13 cellular contexts compared by ENCODE assay signal in genomic region chr12:7542813-7543212, GRCh38. TPM values are rescaled to one million over a fixed set of nuclear protein-coding genes. Genes with fewer than 3 reads are reported as not detected.
DNase-seq lines count a peak whose midpoint lies in the region; ATAC-seq, FAIRE-seq and TF ChIP-seq lines count a peak whose summit lies in the region.
"Had no signal": no experiment of that assay in that cellular context is flagged by ENCODE, and none has a peak within 500 bp of the region (broad histone marks: within the 10 kb centered on the region; RNA-seq: fewer than 3 reads in every experiment).

No MANE protein-coding gene starts in this region.

- TF ChIP-seq CTCF in AG09319 (IDR thresholded peaks at IDR 0.05; ENCODE audit: low read depth, low read length): no peak
- TF ChIP-seq CTCF in NB4 (IDR thresholded peaks at IDR 0.05; ENCODE audit: low read depth, low read length): no peak
- no peak for TF ChIP-seq CTCF in fibroblast of the aortic adventitia (IDR thresholded peaks at IDR 0.05; ENCODE audit: insufficient read depth, low read length)

- H3K4me3 ChIP-seq in NB4 (ENCODE audit: low read depth, low read length): no peak overlapping the region
- no peak overlapping the region for H3K4me3 ChIP-seq in fibroblast of the aortic adventitia (ENCODE audit: low read depth, low read length)
- H3K4me3 ChIP-seq in naive thymus-derived CD4-positive, alpha-beta T cell (ENCODE audit: low read length): no peak overlapping the region
- no peak overlapping the region for H3K4me3 ChIP-seq in SJCRH30
- H3K4me3 ChIP-seq: BLaER1 had no signal

- H3K4me3 Mint-ChIP-seq in naive thymus-derived CD4-positive, alpha-beta T cell: no peak overlapping the region
- H3K4me3 Mint-ChIP-seq: stimulated activated naive CD8-positive, alpha-beta T cell treated with anti-CD3 and anti-CD28 coated beads, Interleukin-15, Interleukin-2, amounts not matched to agents 100 ng/mL and 50 ng/mL, for 24 hours had no signal

- peaks cover 0 to 13% (median 0%) of the 10 kb centered on the region in 5 donors for H3K36me3 Mint-ChIP-seq in naive thymus-derived CD4-positive, alpha-beta T cell

- no peak overlapping the region for H3K27ac Mint-ChIP-seq in naive thymus-derived CD4-positive, alpha-beta T cell
- H3K27ac Mint-ChIP-seq: stimulated activated naive CD8-positive, alpha-beta T cell treated with anti-CD3 and anti-CD28 coated beads, Interleukin-15, Interleukin-2, amounts not matched to agents 100 ng/mL and 50 ng/mL, for 24 hours had no signal

- FAIRE-seq in GM12892 (lab: Jason Lieb, UNC): no peak
- FAIRE-seq: endometrium had no signal

- CTCF ChIA-PET in naive thymus-derived CD4-positive, alpha-beta T cell (lab: Charles Lee): no interaction called here

- peaks cover 0 to 28% (median 9%) of the 10 kb centered on the region in 11 donors for H3K9me3 Mint-ChIP-seq in naive thymus-derived CD4-positive, alpha-beta T cell

- POLR2A ChIA-PET in naive thymus-derived CD4-positive, alpha-beta T cell (lab: Charles Lee): no interaction called here

- ATAC-seq in naive thymus-derived CD4-positive, alpha-beta T cell: peak; percentile 64
- ATAC-seq in HG02884 (IDR thresholded peaks at IDR 0.05; ENCODE audit: unreplicated experiment): no peak

- H3K27me3 Mint-ChIP-seq in naive thymus-derived CD4-positive, alpha-beta T cell: peaks cover 3 to 49% (median 45%) of the 10 kb centered on the region in 5 donors

- no peaks in the 10 kb centered on the region for H3K36me3 ChIP-seq in naive thymus-derived CD4-positive, alpha-beta T cell (ENCODE audit: control insufficient read depth in 2 of 3, insufficient read depth in 3 of 3, low read length in 3 of 3)
- H3K36me3 ChIP-seq in SJCRH30: no peaks in the 10 kb centered on the region
- H3K36me3 ChIP-seq: BLaER1 had no signal

- TF ChIP-seq POLR2A in NB4 (IDR thresholded peaks at IDR 0.05; ENCODE audit: extremely low read depth, insufficient read length): no peak
- no peak for TF ChIP-seq POLR2A in GM12892 (IDR thresholded peaks at IDR 0.05; ENCODE audit: low read depth, low read length)

- peaks cover 0 to 6% (median 0%) of the 10 kb centered on the region in 7 donors for H3K4me1 Mint-ChIP-seq in naive thymus-derived CD4-positive, alpha-beta T cell

- no peaks in the 10 kb centered on the region for H3K4me1 ChIP-seq in naive thymus-derived CD4-positive, alpha-beta T cell (ENCODE audit: control insufficient read depth in 2 of 2, insufficient read depth in 2 of 2, low read length in 2 of 2)
- no peaks in the 10 kb centered on the region for H3K4me1 ChIP-seq in SJCRH30
- H3K4me1 ChIP-seq: BLaER1 had no signal

- intact Hi-C loops in naive thymus-derived CD4-positive, alpha-beta T cell (cut with micrococcal nuclease): no loop called here

- H3K9me3 ChIP-seq in naive thymus-derived CD4-positive, alpha-beta T cell (ENCODE audit: control insufficient read depth in 2 of 3, low read length in 3 of 3): no peaks in the 10 kb centered on the region
- H3K9me3 ChIP-seq in SJCRH30 (replicated peaks): no peaks in the 10 kb centered on the region
- H3K9me3 ChIP-seq: BLaER1 had no signal

- no peak overlapping the region for H3K27ac ChIP-seq in naive thymus-derived CD4-positive, alpha-beta T cell (ENCODE audit: low read depth, low read length)
- H3K27ac ChIP-seq in SJCRH30: no peak overlapping the region
- H3K27ac ChIP-seq: BLaER1 had no signal

- DNase-seq in AG09319 (ENCODE audit: extremely low read depth, low read depth) (peak; percentile 10), NB4 (ENCODE audit: low read depth) (peak; percentile 6), fibroblast of the aortic adventitia (ENCODE audit: low read depth) (peak; percentile 64), DMS 273 treated with DMSO at 0.1 percent for 48 hours (lab: John Stamatoyannopoulos, UW) (no peak), SJCRH30 (no peak), GM12892 (ENCODE audit: insufficient read length) (no peak)
- DNase-seq in naive thymus-derived CD4-positive, alpha-beta T cell: no peak
- DNase-seq: NCI-H1694, OCI-M1 had no signal

- no peaks in the 10 kb centered on the region for H3K27me3 ChIP-seq in naive thymus-derived CD4-positive, alpha-beta T cell (ENCODE audit: control insufficient read depth in 2 of 2, insufficient read depth in 2 of 2, low read length in 2 of 2)
- H3K27me3 ChIP-seq in SJCRH30: no peaks in the 10 kb centered on the region
- H3K27me3 ChIP-seq: BLaER1 had no signal

RNA-seq across cellular contexts. Expression of gene CD163, which starts 39.2 kb away (rescaled TPM):
- total RNA-seq in fibroblast of the aortic adventitia (ENCODE audit: low replicate concordance): not detected in 2 replicates
- 10 to 100 TPM in 3 of 5 experiments, 1 to 10 TPM in 1, not detected in 1; 4.6 to 35.0 (median 11.5) TPM for total RNA-seq in naive thymus-derived CD4-positive, alpha-beta T cell
- polyA plus RNA-seq in naive thymus-derived CD4-positive, alpha-beta T cell: under 1 TPM in 1 of 2 donors, not detected in 1; 0.05 TPM
- not detected in 2 replicates for total RNA-seq in SJCRH30 (2014; rRNA removed; shearing (Covaris generic))
- not detected for polyA plus RNA-seq in GM12892 (2012; ENCODE audit: missing spikeins)

Comparison
In these comparisons a context has a peak if more than half of its experiments do, and no peak if none do; other contexts are left out.
1. DNase-seq: peak in AG09319 (single experiment), NB4 (single experiment) and fibroblast of the aortic adventitia (single experiment); none in naive thymus-derived CD4-positive, alpha-beta T cell (0 of 9), DMS 273 treated with DMSO at 0.1 percent for 48 hours (single experiment), SJCRH30 (0 of 2) and GM12892 (single experiment).